Comparison of ENCODE assay signal across 8 cellular contexts in genomic region chr17:8209909-8210760, GRCh38. TPM values are rescaled to one million over a fixed set of nuclear protein-coding genes. Genes with fewer than 3 reads are reported as not detected.
DNase-seq lines count a peak whose midpoint lies in the region; ATAC-seq, FAIRE-seq and TF ChIP-seq lines count a peak whose summit lies in the region.

Gene AURKB (minus strand): TSS chr17:8210575. CDS start chr17:8210224, 351 bp downstream.

- peak within 1 kb of the TSS; percentile 84 for H3K27ac ChIP-seq in ACC112 (ENCODE audit: low read depth, low read length)
- peak within 1 kb of the TSS; percentile 95 for H3K27ac ChIP-seq in WERI-Rb-1
- H3K27ac ChIP-seq in spleen, result peak within 1 kb of the TSS in 7 of 8 donors; percentile 84 to 88 (median 86)

- ATAC-seq in GM18868 (IDR thresholded peaks at IDR 0.05; ENCODE audit: unreplicated experiment) (peak; percentile 92), HG03103 (IDR thresholded peaks at IDR 0.05; ENCODE audit: low read depth, unreplicated experiment) (peak; percentile 88)

- H3K4me1 ChIP-seq in ACC112 (ENCODE audit: control insufficient read depth, insufficient read depth, low read length, unreplicated experiment), result peaks cover 6% of the 10 kb centered on the region
- peaks cover 6 to 35% (median 19%) of the 10 kb centered on the region in 6 donors for H3K4me1 ChIP-seq in spleen

- FAIRE-seq in bronchial epithelial cell (lab: Jason Lieb, UNC), result no peak

- peak; percentile 72 for DNase-seq in NCI-H2196 treated with DMSO at 0.1 percent for 48 hours (lab: John Stamatoyannopoulos, UW; ENCODE audit: unreplicated experiment)
- DNase-seq in WERI-Rb-1, result peak; percentile 95
- peak; percentile 92 for DNase-seq in bronchial epithelial cell (ENCODE audit: low read depth)
- peak; percentile 96 for DNase-seq in inferior parietal cortex (ENCODE audit: extremely low spot score)
- DNase-seq in spleen, result peak; percentile 95

- TF ChIP-seq POLR2A in spleen (IDR thresholded peaks at IDR 0.05), result no peak

- H2AFZ ChIP-seq in ACC112 (ENCODE audit: low read length, unreplicated experiment), result peak within 1 kb of the TSS; percentile 78

- WGBS in spleen, 5 donors, result 1 to 2% (median 1%) methylated on average over 43 to 46 of the region's 46 CpGs

- intact Hi-C loops in spleen (cut with DNase I; ENCODE audit: low total_unique reads), result no loop called here

- TF ChIP-seq CTCF in WERI-Rb-1 (IDR thresholded peaks at IDR 0.05; ENCODE audit: low read depth, low read length) (no peak), bronchial epithelial cell (IDR thresholded peaks at IDR 0.05; ENCODE audit: insufficient read depth, low read length, severe bottlenecking) (no peak), spleen (IDR thresholded peaks at IDR 0.05 in 8 of 11, conservative IDR thresholded peaks at IDR 0.05 in 3 of 11) (no peak)

- H3K4me3 ChIP-seq in ACC112 (ENCODE audit: low read depth, low read length), result peak within 1 kb of the TSS; percentile 83
- peak within 1 kb of the TSS; percentile 78 for H3K4me3 ChIP-seq in WERI-Rb-1 (ENCODE audit: low read depth, low read length)
- peak within 1 kb of the TSS; percentile 72 for H3K4me3 ChIP-seq in bronchial epithelial cell (ENCODE audit: low read depth, low read length)
- peak within 1 kb of the TSS; percentile 40 to 76 (median 54) for H3K4me3 ChIP-seq in spleen

- no peaks in the 10 kb centered on the region for H3K27me3 ChIP-seq in ACC112 (ENCODE audit: insufficient read depth, low read length)
- H3K27me3 ChIP-seq in WERI-Rb-1 (ENCODE audit: insufficient read depth, low read depth, severe bottlenecking), result no peaks in the 10 kb centered on the region
- H3K27me3 ChIP-seq in bronchial epithelial cell (ENCODE audit: control insufficient read depth, insufficient read depth, low read length), result no peaks in the 10 kb centered on the region
- no peaks in the 10 kb centered on the region for H3K27me3 ChIP-seq in spleen (replicated peaks in 1 of 7)

- H3K9me3 ChIP-seq in WERI-Rb-1 (ENCODE audit: severe bottlenecking) (no peaks in the 10 kb centered on the region), spleen (no peaks in the 10 kb centered on the region)

- H3K79me2 ChIP-seq in ACC112 (ENCODE audit: control insufficient read depth, insufficient read depth, low read length, unreplicated experiment), result peaks cover 28% of the 10 kb centered on the region

- peaks cover 9% of the 10 kb centered on the region; the same call in 1 of the 2 replicates for H3K36me3 ChIP-seq in ACC112 (ENCODE audit: insufficient read depth, low read length)
- H3K36me3 ChIP-seq in WERI-Rb-1, result peaks cover 48% of the 10 kb centered on the region
- no peaks in the 10 kb centered on the region for H3K36me3 ChIP-seq in bronchial epithelial cell (ENCODE audit: control insufficient read depth, insufficient read depth, low read length)
- H3K36me3 ChIP-seq in spleen, result peaks cover 0 to 22% (median 0%) of the 10 kb centered on the region in 6 donors

RNA-seq across cellular contexts. Expression of gene AURKB, which starts in this region (rescaled TPM):
- 0.64 and 1.6 TPM in 2 replicates for total RNA-seq in bronchial epithelial cell
- total RNA-seq in spleen, result 10 to 100 TPM in 4 of 7 donors, 1 to 10 TPM in 3; 2.4 to 21.0 (median 10.6) TPM
- polyA plus RNA-seq in spleen, result 10 to 100 TPM in 2 of 3 donors, 1 to 10 TPM in 1; 6.2 to 30.9 (median 10.5) TPM

Comparison
In these comparisons a context has a peak if more than half of its experiments do, and no peak if none do; other contexts are left out.
1. Peak in every context shown above with its lines: DNase-seq, ATAC-seq, H3K4me3 ChIP-seq and H3K27ac ChIP-seq.